ENCODE assay signal across 1 cellular context in the genomic region with DNA sequence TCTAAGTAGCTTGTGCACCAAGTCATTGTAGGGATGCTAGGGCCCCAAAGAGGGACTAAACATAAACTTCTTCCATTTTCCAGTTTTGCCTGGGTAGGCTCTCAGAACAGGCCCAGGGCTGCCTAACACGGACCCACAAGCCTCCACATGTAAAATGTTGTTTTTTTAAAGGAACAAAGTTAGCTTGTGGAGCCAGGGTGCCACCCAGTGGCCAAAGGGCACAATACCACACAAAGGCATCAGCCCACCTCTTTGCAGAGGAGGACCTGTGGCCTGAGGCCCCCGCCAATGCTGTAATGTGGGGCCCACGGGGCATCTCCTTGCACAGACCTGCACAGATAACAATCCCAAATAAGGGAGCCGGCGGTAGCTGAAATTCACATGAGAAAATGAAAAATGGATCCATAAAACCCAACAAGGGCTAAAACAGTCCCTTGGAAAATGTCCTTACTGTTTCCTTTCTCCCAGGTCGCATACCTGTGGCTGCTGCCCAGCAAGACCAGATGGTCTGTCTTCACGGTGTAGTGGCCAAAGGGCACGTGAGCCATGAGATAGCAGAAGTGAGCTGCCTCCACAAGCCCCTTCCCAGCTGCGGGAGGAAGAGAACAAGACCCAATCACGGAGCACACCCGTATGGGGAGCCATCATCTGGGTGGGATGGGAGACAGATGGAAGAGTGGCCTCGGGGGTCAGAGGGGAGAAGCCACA.
TF ChIP-seq lines count a peak whose summit lies in the region.

No MANE protein-coding gene starts in this region.

TF ChIP-seq in SK-N-SH, 30 proteins besides CTCF, POLR2A, EP300 and RAD21 (continued from another document):
- TF ChIP-seq RXRA (IDR thresholded peaks at IDR 0.05; ENCODE audit: borderline replicate concordance, low read depth) (no peak), SIN3A (IDR thresholded peaks at IDR 0.05; ENCODE audit: borderline replicate concordance, low read depth, low read length) (no peak), RCOR1 (IDR thresholded peaks at IDR 0.05; ENCODE audit: low read length) (no peak), POLR2AphosphoS5 (IDR thresholded peaks at IDR 0.05; ENCODE audit: low read depth, low read length) (no peak)
- TF ChIP-seq, protein P1, sequence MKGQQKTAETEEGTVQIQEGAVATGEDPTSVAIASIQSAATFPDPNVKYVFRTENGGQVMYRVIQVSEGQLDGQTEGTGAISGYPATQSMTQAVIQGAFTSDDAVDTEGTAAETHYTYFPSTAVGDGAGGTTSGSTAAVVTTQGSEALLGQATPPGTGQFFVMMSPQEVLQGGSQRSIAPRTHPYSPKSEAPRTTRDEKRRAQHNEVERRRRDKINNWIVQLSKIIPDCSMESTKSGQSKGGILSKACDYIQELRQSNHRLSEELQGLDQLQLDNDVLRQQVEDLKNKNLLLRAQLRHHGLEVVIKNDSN (IDR thresholded peaks at IDR 0.05; ENCODE audit: borderline replicate concordance, low read depth), result no peak
- TF ChIP-seq, protein P2, sequence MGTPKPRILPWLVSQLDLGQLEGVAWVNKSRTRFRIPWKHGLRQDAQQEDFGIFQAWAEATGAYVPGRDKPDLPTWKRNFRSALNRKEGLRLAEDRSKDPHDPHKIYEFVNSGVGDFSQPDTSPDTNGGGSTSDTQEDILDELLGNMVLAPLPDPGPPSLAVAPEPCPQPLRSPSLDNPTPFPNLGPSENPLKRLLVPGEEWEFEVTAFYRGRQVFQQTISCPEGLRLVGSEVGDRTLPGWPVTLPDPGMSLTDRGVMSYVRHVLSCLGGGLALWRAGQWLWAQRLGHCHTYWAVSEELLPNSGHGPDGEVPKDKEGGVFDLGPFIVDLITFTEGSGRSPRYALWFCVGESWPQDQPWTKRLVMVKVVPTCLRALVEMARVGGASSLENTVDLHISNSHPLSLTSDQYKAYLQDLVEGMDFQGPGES (IDR thresholded peaks at IDR 0.05; ENCODE audit: low read depth, low read length), result no peak
